In genomic region chr1:100895540-100896480, GRCh38 we compare ENCODE assay signal across 8 cellular contexts. TPM values are rescaled to one million over a fixed set of nuclear protein-coding genes. Genes with fewer than 3 reads are reported as not detected.
A peak's percentile ranks its signal among the peaks of the same experiment; 100 is the strongest.
DNase-seq lines count a peak whose midpoint lies in the region; ATAC-seq and TF ChIP-seq lines count a peak whose summit lies in the region.

SLC30A7 (plus strand) TSS chr1:100896090; CDS start chr1:100896263, 173 bp downstream.

- peaks cover 39% of the 10 kb centered on the region for H3K36me3 ChIP-seq in OCI-LY7 (ENCODE audit: insufficient read depth, low read length)

- H3K4me1 ChIP-seq in OCI-LY7 (ENCODE audit: insufficient read depth, low read length, poor library complexity, severe bottlenecking): peaks cover 30% of the 10 kb centered on the region

- TF ChIP-seq CTCF in OCI-LY7 (conservative IDR thresholded peaks at IDR 0.05; ENCODE audit: low read length): no peak

- H3K9me3 ChIP-seq in OCI-LY7 (ENCODE audit: low read length): peaks cover 7% of the 10 kb centered on the region; the same call in 1 of the 2 replicates

- H3K4me3 ChIP-seq in OCI-LY7 (ENCODE audit: low read depth, low read length, poor library complexity, severe bottlenecking): peak within 1 kb of the TSS; percentile 99

- intact Hi-C loops in OCI-LY7 (cut with micrococcal nuclease; ENCODE audit: unreplicated experiment): loop anchor here (10.0 kb wide), 4 partner anchors 539 to 861 kb away; partner anchors contain the start of genes RTCA, SASS6 and TRMT13

- no peaks in the 10 kb centered on the region for H3K9me2 ChIP-seq in OCI-LY7 (ENCODE audit: insufficient read depth, low read length)

- BruUV-seq in OCI-LY7 (replicated peaks; lab: Mats Ljungman, UMichigan): TSS peak; percentile 75

- DNase-seq in DMS 273 treated with DMSO at 0.1 percent for 48 hours (lab: John Stamatoyannopoulos, UW): peak; percentile 77
- DNase-seq in HuH-7 (ENCODE audit: low spot score): peak; percentile 67
- DNase-seq in OCI-LY7 (ENCODE audit: low spot score): peak; percentile 88
- peak; percentile 96 for DNase-seq in activated T-cell treated with anti-CD3 and anti-CD28 coated beads for 24 hours (ENCODE audit: low read depth)
- DNase-seq in epidermal melanocyte (ENCODE audit: insufficient read length, low spot score): peak; percentile 59
- peak; percentile 81 for DNase-seq in middle frontal gyrus (ENCODE audit: extremely low spot score, low spot score)
- DNase-seq in stimulated activated CD8-positive, alpha-beta memory T cell treated with anti-CD3 and anti-CD28 coated beads, Interleukin-2, amount 100 ng/mL, for 1 hour (ENCODE audit: low read depth in 2 of 2): peak; percentile 90 to 93

- ATAC-seq in GM21526 (IDR thresholded peaks at IDR 0.05; ENCODE audit: low FRiP score, unreplicated experiment): peak; percentile 78

- H3K79me2 ChIP-seq in OCI-LY7 (ENCODE audit: insufficient read depth, low read depth, low read length): peaks cover 43% of the 10 kb centered on the region; the same call in 1 of the 2 replicates

- CTCF ChIA-PET in OCI-LY7 (lab: Charles Lee; ENCODE audit: unreplicated experiment): no interaction called here

- peak within 1 kb of the TSS; percentile 95 for H2AFZ ChIP-seq in OCI-LY7 (ENCODE audit: low read length)

- POLR2A ChIA-PET in OCI-LY7 (lab: Charles Lee): interaction anchor here (0.6 to 2.3 kb wide), 8 partner anchors 10 to 849 kb away, joined by 3 to 18 read pairs (median 3); no protein-coding TSS in a partner anchor

- peaks cover 8% of the 10 kb centered on the region; the same call in 1 of the 2 replicates for H4K20me1 ChIP-seq in OCI-LY7 (ENCODE audit: insufficient read depth, low read length)

- H3K27ac ChIP-seq in OCI-LY7 (ENCODE audit: low read depth, low read length, poor library complexity, severe bottlenecking): peak within 1 kb of the TSS; percentile 77

- peak within 1 kb of the TSS; percentile 94 for H3K4me2 ChIP-seq in OCI-LY7 (ENCODE audit: low read length)

RNA-seq across cellular contexts. Expression of gene SLC30A7, which starts in this region (rescaled TPM):
- total RNA-seq in OCI-LY7 (2014; rRNA removed; shearing (Covaris generic)): 5.5 and 8.6 TPM in 2 replicates
- 13.8 and 15.3 TPM in 2 replicates for total RNA-seq in OCI-LY7 (2022)

Comparison
In these comparisons a context has a peak if more than half of its experiments do, and no peak if none do; other contexts are left out.
1. Peak in every context shown above with its lines: DNase-seq, ATAC-seq, H3K4me3 ChIP-seq and H3K27ac ChIP-seq.